1 cellular context compared by ENCODE assay signal in genomic region chr2:223908304-223909047, GRCh38.
TF ChIP-seq lines count a peak whose summit lies in the region.

No MANE protein-coding gene starts in this region.

TF ChIP-seq in HepG2, 621 proteins besides CTCF, POLR2A, EP300 and RAD21 (continued from another document and continues in another):
- TF ChIP-seq ATF2 (CRISPR knock-in tag; IDR thresholded peaks at IDR 0.05) (peak; percentile 93), FOXP4 (CRISPR knock-in tag; IDR thresholded peaks at IDR 0.05) (peak; percentile 88), ZFP41 (CRISPR knock-in tag; IDR thresholded peaks at IDR 0.05; ENCODE audit: borderline replicate concordance) (no peak), ZUFSP (CRISPR knock-in tag; IDR thresholded peaks at IDR 0.05; ENCODE audit: borderline replicate concordance) (no peak), NFYB (CRISPR knock-in tag; IDR thresholded peaks at IDR 0.05) (peak; percentile 25; the same call in 1 of the 2 replicates), CCDC6 (CRISPR knock-in tag; IDR thresholded peaks at IDR 0.05) (peak; percentile 74), MAFG (CRISPR knock-in tag; IDR thresholded peaks at IDR 0.05) (no peak), TCF7L2 (IDR thresholded peaks at IDR 0.05; ENCODE audit: low read depth, low read length) (no peak), FOXO4 (CRISPR knock-in tag; conservative IDR thresholded peaks at IDR 0.05) (no peak), ZNF792 (CRISPR knock-in tag; IDR thresholded peaks at IDR 0.05) (no peak; the same call in none of the 2 replicates), BCL6 (CRISPR knock-in tag; IDR thresholded peaks at IDR 0.05) (peak; percentile 96), ZBTB46 (CRISPR knock-in tag; IDR thresholded peaks at IDR 0.05; ENCODE audit: borderline replicate concordance) (no peak), AGO2 (optimal IDR thresholded peaks at IDR 0.05; ENCODE audit: low read depth, low read length) (no peak), ZNF629 (CRISPR knock-in tag; conservative IDR thresholded peaks at IDR 0.05) (peak; percentile 70), SPEN (CRISPR knock-in tag; IDR thresholded peaks at IDR 0.05; ENCODE audit: low read depth) (no peak), SKIL (CRISPR knock-in tag; IDR thresholded peaks at IDR 0.05; ENCODE audit: borderline replicate concordance) (peak; percentile 93), NFE2L2 (IDR thresholded peaks at IDR 0.05; ENCODE audit: low read length) (no peak), SKI (IDR thresholded peaks at IDR 0.05; ENCODE audit: partially characterized antibody) (peak; percentile 94), ZNF580 (CRISPR knock-in tag; IDR thresholded peaks at IDR 0.05; ENCODE audit: borderline replicate concordance, low read depth) (peak; percentile 84; the same call in 1 of the 2 replicates), ZBTB25 (CRISPR knock-in tag; IDR thresholded peaks at IDR 0.05) (0 out of 2 replicates have a peak, but pooled peaks have one; percentile 36), KAT2B (IDR thresholded peaks at IDR 0.05; ENCODE audit: borderline replicate concordance, low read depth, low read length) (no peak; the same call in 1 of the 2 replicates), ZNF234 (CRISPR knock-in tag; conservative IDR thresholded peaks at IDR 0.05) (no peak), DZIP1 (CRISPR knock-in tag; IDR thresholded peaks at IDR 0.05) (no peak), FIP1L1 (IDR thresholded peaks at IDR 0.05; ENCODE audit: borderline replicate concordance, insufficient read depth, low read depth, low read length) (no peak), ZSCAN31 (CRISPR knock-in tag; IDR thresholded peaks at IDR 0.05; ENCODE audit: low read depth) (peak; percentile 64; the same call in 1 of the 2 replicates), FOXA1 (IDR thresholded peaks at IDR 0.05) (peak; percentile 87), FOXA1 (CRISPR knock-in tag; IDR thresholded peaks at IDR 0.05) (peak; percentile 93), ZNF790 (CRISPR knock-in tag; IDR thresholded peaks at IDR 0.05; ENCODE audit: borderline replicate concordance) (no peak), TRIM22 (IDR thresholded peaks at IDR 0.05) (no peak), E2F5 (CRISPR knock-in tag; conservative IDR thresholded peaks at IDR 0.05) (no peak), ESRRA (CRISPR knock-in tag; IDR thresholded peaks at IDR 0.05; ENCODE audit: low read depth) (peak; percentile 95), SOX13 (IDR thresholded peaks at IDR 0.05) (no peak; the same call in 1 of the 2 replicates), SOX13 (CRISPR knock-in tag; conservative IDR thresholded peaks at IDR 0.05 in 1 of 2, IDR thresholded peaks at IDR 0.05 in 1 of 2) (peak in 1 of 2 experiments; percentile 92; a peak in 2 of 4 replicates), CREM (IDR thresholded peaks at IDR 0.05) (peak; percentile 82), CREM (CRISPR knock-in tag; IDR thresholded peaks at IDR 0.05) (no peak), PCBP2 (optimal IDR thresholded peaks at IDR 0.05; ENCODE audit: low read depth, low read length, poor library complexity, severe bottlenecking) (no peak), ZKSCAN1 (IDR thresholded peaks at IDR 0.05; ENCODE audit: low read length) (no peak), ZNF282 (IDR thresholded peaks at IDR 0.05; ENCODE audit: partially characterized antibody) (no peak), ZNF503 (CRISPR knock-in tag; IDR thresholded peaks at IDR 0.05) (peak; percentile 93), ZNF143 (CRISPR knock-in tag; IDR thresholded peaks at IDR 0.05) (no peak; the same call in 1 of the 2 replicates), ZMAT5 (CRISPR knock-in tag; IDR thresholded peaks at IDR 0.05; ENCODE audit: borderline replicate concordance, low read depth) (no peak)
